Comparison of ENCODE assay signal across 1 cellular context in genomic region chr2:27032495-27033252, GRCh38.
TF ChIP-seq lines count a peak whose summit lies in the region.

TSS of gene TMEM214 (plus strand) at chr2:27032965. CDS start at chr2:27033016, 51 bp downstream.

TF ChIP-seq in K562, 482 proteins besides CTCF, POLR2A, EP300 and RAD21 (continued from another document and continues in another):
- TF ChIP-seq ZBTB40 (IDR thresholded peaks at IDR 0.05): peak; percentile 27; the same call in 1 of the 2 replicates
- TF ChIP-seq ZBTB40 (CRISPR knock-in tag; IDR thresholded peaks at IDR 0.05): no peak
- peak in 1 of 2 experiments; percentile 52; a peak in 1 of 4 replicates for TF ChIP-seq HDAC1 (IDR thresholded peaks at IDR 0.05)
- TF ChIP-seq, protein P1, sequence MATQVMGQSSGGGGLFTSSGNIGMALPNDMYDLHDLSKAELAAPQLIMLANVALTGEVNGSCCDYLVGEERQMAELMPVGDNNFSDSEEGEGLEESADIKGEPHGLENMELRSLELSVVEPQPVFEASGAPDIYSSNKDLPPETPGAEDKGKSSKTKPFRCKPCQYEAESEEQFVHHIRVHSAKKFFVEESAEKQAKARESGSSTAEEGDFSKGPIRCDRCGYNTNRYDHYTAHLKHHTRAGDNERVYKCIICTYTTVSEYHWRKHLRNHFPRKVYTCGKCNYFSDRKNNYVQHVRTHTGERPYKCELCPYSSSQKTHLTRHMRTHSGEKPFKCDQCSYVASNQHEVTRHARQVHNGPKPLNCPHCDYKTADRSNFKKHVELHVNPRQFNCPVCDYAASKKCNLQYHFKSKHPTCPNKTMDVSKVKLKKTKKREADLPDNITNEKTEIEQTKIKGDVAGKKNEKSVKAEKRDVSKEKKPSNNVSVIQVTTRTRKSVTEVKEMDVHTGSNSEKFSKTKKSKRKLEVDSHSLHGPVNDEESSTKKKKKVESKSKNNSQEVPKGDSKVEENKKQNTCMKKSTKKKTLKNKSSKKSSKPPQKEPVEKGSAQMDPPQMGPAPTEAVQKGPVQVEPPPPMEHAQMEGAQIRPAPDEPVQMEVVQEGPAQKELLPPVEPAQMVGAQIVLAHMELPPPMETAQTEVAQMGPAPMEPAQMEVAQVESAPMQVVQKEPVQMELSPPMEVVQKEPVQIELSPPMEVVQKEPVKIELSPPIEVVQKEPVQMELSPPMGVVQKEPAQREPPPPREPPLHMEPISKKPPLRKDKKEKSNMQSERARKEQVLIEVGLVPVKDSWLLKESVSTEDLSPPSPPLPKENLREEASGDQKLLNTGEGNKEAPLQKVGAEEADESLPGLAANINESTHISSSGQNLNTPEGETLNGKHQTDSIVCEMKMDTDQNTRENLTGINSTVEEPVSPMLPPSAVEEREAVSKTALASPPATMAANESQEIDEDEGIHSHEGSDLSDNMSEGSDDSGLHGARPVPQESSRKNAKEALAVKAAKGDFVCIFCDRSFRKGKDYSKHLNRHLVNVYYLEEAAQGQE (CRISPR knock-in tag; IDR thresholded peaks at IDR 0.05; ENCODE audit: low read depth): no peak
- peak; percentile 32; the same call in 1 of the 2 replicates for TF ChIP-seq SMARCA5 (IDR thresholded peaks at IDR 0.05)
- TF ChIP-seq TEAD2 (tag; IDR thresholded peaks at IDR 0.05): no peak
- peak; percentile 98 for TF ChIP-seq SAFB (IDR thresholded peaks at IDR 0.05; ENCODE audit: borderline replicate concordance, low read depth, low read length)
- TF ChIP-seq PHB (CRISPR knock-in tag; IDR thresholded peaks at IDR 0.05): peak; percentile 70; the same call in 1 of the 2 replicates
- TF ChIP-seq TCF7 (IDR thresholded peaks at IDR 0.05; ENCODE audit: borderline replicate concordance): peak; percentile 30; the same call in 1 of the 2 replicates
- TF ChIP-seq, protein P2, sequence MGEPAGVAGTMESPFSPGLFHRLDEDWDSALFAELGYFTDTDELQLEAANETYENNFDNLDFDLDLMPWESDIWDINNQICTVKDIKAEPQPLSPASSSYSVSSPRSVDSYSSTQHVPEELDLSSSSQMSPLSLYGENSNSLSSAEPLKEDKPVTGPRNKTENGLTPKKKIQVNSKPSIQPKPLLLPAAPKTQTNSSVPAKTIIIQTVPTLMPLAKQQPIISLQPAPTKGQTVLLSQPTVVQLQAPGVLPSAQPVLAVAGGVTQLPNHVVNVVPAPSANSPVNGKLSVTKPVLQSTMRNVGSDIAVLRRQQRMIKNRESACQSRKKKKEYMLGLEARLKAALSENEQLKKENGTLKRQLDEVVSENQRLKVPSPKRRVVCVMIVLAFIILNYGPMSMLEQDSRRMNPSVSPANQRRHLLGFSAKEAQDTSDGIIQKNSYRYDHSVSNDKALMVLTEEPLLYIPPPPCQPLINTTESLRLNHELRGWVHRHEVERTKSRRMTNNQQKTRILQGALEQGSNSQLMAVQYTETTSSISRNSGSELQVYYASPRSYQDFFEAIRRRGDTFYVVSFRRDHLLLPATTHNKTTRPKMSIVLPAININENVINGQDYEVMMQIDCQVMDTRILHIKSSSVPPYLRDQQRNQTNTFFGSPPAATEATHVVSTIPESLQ (CRISPR knock-in tag; IDR thresholded peaks at IDR 0.05): peak; percentile 61; the same call in 1 of the 2 replicates
- TF ChIP-seq MYC (IDR thresholded peaks at IDR 0.05; ENCODE audit: low read depth, low read length): peak; percentile 89
- TF ChIP-seq MYC (CRISPR knock-in tag; IDR thresholded peaks at IDR 0.05; ENCODE audit: borderline replicate concordance, low read depth): no peak
- TF ChIP-seq SUPT5H (IDR thresholded peaks at IDR 0.05): peak; percentile 82
- peak; percentile 7; the same call in 1 of the 2 replicates for TF ChIP-seq GATA2 (CRISPR knock-in tag; IDR thresholded peaks at IDR 0.05)
- TF ChIP-seq PKNOX1 (IDR thresholded peaks at IDR 0.05): peak; percentile 69
- TF ChIP-seq PML (IDR thresholded peaks at IDR 0.05; ENCODE audit: low read length): peak; percentile 76; the same call in 1 of the 2 replicates
- TF ChIP-seq, protein P3, sequence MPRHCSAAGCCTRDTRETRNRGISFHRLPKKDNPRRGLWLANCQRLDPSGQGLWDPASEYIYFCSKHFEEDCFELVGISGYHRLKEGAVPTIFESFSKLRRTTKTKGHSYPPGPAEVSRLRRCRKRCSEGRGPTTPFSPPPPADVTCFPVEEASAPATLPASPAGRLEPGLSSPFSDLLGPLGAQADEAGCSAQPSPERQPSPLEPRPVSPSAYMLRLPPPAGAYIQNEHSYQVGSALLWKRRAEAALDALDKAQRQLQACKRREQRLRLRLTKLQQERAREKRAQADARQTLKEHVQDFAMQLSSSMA (CRISPR knock-in tag; IDR thresholded peaks at IDR 0.05): no peak
- TF ChIP-seq ZNF76 (CRISPR knock-in tag; IDR thresholded peaks at IDR 0.05; ENCODE audit: borderline replicate concordance): peak; percentile 19; the same call in 1 of the 2 replicates
- TF ChIP-seq TBP (optimal IDR thresholded peaks at IDR 0.05; ENCODE audit: low read depth, low read length): peak; percentile 79
- peak; percentile 85 for TF ChIP-seq TAF1 (IDR thresholded peaks at IDR 0.05; ENCODE audit: control insufficient read depth, extremely low read depth, insufficient read depth, low read length, severe bottlenecking)
- TF ChIP-seq, protein P4, sequence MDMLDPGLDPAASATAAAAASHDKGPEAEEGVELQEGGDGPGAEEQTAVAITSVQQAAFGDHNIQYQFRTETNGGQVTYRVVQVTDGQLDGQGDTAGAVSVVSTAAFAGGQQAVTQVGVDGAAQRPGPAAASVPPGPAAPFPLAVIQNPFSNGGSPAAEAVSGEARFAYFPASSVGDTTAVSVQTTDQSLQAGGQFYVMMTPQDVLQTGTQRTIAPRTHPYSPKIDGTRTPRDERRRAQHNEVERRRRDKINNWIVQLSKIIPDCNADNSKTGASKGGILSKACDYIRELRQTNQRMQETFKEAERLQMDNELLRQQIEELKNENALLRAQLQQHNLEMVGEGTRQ (CRISPR knock-in tag; IDR thresholded peaks at IDR 0.05): no peak
- 0 out of 2 replicates have a peak, but pooled peaks have one; percentile 15 for TF ChIP-seq ZBTB9 (CRISPR knock-in tag; IDR thresholded peaks at IDR 0.05)
- peak; percentile 71 for TF ChIP-seq ZBTB17 (CRISPR knock-in tag; IDR thresholded peaks at IDR 0.05)
- TF ChIP-seq ADNP (tag; IDR thresholded peaks at IDR 0.05): peak; percentile 63
- TF ChIP-seq POLR2G (IDR thresholded peaks at IDR 0.05; ENCODE audit: low read depth, low read length): peak; percentile 99
- TF ChIP-seq ELF1 (tag; IDR thresholded peaks at IDR 0.05): peak; percentile 71
- 0 out of 2 replicates have a peak, but pooled peaks have one; percentile 4 for TF ChIP-seq SMC3 (conservative IDR thresholded peaks at IDR 0.05; ENCODE audit: insufficient read depth, low read depth, low read length)
- no peak; the same call in 1 of the 2 replicates for TF ChIP-seq NR2C2 (CRISPR knock-in tag; IDR thresholded peaks at IDR 0.05)
- peak; percentile 83 for TF ChIP-seq NR2C2 (tag; IDR thresholded peaks at IDR 0.05)
- 0 out of 2 replicates have a peak, but pooled peaks have one; percentile 10 for TF ChIP-seq JUN (IDR thresholded peaks at IDR 0.05; ENCODE audit: borderline replicate concordance, low read depth, low read length)
- no peak for TF ChIP-seq JUN (CRISPR knock-in tag; IDR thresholded peaks at IDR 0.05; ENCODE audit: borderline replicate concordance)
- TF ChIP-seq ARID1B (IDR thresholded peaks at IDR 0.05): 0 out of 2 replicates have a peak, but pooled peaks have one; percentile 24
- TF ChIP-seq, protein P5, sequence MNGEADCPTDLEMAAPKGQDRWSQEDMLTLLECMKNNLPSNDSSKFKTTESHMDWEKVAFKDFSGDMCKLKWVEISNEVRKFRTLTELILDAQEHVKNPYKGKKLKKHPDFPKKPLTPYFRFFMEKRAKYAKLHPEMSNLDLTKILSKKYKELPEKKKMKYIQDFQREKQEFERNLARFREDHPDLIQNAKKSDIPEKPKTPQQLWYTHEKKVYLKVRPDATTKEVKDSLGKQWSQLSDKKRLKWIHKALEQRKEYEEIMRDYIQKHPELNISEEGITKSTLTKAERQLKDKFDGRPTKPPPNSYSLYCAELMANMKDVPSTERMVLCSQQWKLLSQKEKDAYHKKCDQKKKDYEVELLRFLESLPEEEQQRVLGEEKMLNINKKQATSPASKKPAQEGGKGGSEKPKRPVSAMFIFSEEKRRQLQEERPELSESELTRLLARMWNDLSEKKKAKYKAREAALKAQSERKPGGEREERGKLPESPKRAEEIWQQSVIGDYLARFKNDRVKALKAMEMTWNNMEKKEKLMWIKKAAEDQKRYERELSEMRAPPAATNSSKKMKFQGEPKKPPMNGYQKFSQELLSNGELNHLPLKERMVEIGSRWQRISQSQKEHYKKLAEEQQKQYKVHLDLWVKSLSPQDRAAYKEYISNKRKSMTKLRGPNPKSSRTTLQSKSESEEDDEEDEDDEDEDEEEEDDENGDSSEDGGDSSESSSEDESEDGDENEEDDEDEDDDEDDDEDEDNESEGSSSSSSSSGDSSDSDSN (IDR thresholded peaks at IDR 0.05; ENCODE audit: borderline replicate concordance in 1 of 2, low read depth in 2 of 2, low read length in 2 of 2): 0 out of 4 replicates have a peak, but pooled peaks of 1 of the 2 experiments have one; percentile 52
- TF ChIP-seq HDAC3 (IDR thresholded peaks at IDR 0.05; ENCODE audit: borderline replicate concordance, partially characterized antibody): no peak
- no peak for TF ChIP-seq KDM4B (IDR thresholded peaks at IDR 0.05; ENCODE audit: borderline replicate concordance in 2 of 2, low read depth in 1 of 2)
- TF ChIP-seq ZNF175 (CRISPR knock-in tag; IDR thresholded peaks at IDR 0.05; ENCODE audit: low read depth): 0 out of 2 replicates have a peak, but pooled peaks have one; percentile 61
- TF ChIP-seq ELF2 (CRISPR knock-in tag; IDR thresholded peaks at IDR 0.05): peak; percentile 66
- 0 out of 2 replicates have a peak, but pooled peaks have one; percentile 39 for TF ChIP-seq SIN3B (IDR thresholded peaks at IDR 0.05; ENCODE audit: low read depth)
- TF ChIP-seq ZFX (CRISPR knock-in tag; IDR thresholded peaks at IDR 0.05): peak; percentile 79
- TF ChIP-seq ATF1 (CRISPR knock-in tag; IDR thresholded peaks at IDR 0.05): no peak
- TF ChIP-seq ATF1 (tag; IDR thresholded peaks at IDR 0.05): peak; percentile 81
